18 cellular contexts compared by ENCODE assay signal in the genomic region with DNA sequence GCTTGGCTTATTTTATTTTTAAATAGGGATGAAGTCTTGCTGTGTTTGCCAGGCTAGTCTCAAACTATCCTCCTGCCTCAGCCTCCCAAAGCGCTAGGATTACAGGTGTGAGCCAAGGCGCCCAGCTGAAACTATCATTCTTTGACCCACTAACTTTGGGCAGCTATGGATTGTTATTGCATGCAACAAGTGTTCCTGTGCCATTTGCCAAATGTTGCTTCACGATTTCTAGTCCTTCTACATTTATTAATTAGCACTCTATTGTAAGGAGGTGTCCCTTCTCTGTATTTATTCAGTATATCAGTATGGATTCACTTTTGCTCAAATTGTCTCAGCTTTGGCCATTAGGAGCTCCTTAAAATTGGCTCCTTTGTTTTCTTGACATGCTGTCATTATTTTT. TPM values are rescaled to one million over a fixed set of nuclear protein-coding genes. Genes with fewer than 3 reads are reported as not detected.
DNase-seq lines count a peak whose midpoint lies in the region; ATAC-seq and TF ChIP-seq lines count a peak whose summit lies in the region.
"Had no signal": no experiment of that assay in that cellular context is flagged by ENCODE, and none has a peak within 500 bp of the region (broad histone marks: within the 10 kb centered on the region; RNA-seq: fewer than 3 reads in every experiment).

No MANE protein-coding gene starts in this region.

- TF ChIP-seq EP300 in neural cell (conservative IDR thresholded peaks at IDR 0.05; ENCODE audit: poor library complexity, severe bottlenecking): no peak

- no peak overlapping the region for H3K4me2 ChIP-seq in neural cell (ENCODE audit: low read length)

- DNase-seq in activated naive CD4-positive, alpha-beta T cell treated with anti-CD3 and anti-CD28 coated beads, Interleukin-2, amount 10 ng/mL, durations not matched to agents 7 days and 5 days: no peak
- no peak for DNase-seq in activated naive CD4-positive, alpha-beta T cell treated with anti-CD3 and anti-CD28 coated beads for 36 hours
- no peak for DNase-seq in activated T-helper 1 cell treated with anti-CD3 and anti-CD28 coated beads, Interleukin-12 subunit alpha, Interleukin-12 subunit beta, Interleukin-2, Interleukin-4 antibody, amounts not matched to agents 30 ng/mL and 10 ng/mL and 1 ng/mL, durations not matched to agents 14 hours and 24 hours and 36 hours (ENCODE audit: low spot score)
- DNase-seq in stimulated activated naive B cell treated with anti-CD40 and anti-IgM and Interleukin-4, amounts not matched to agents 10 μg/mL and 1 μg/mL and 100 μg/mL, for 72 hours: no peak
- no peak for DNase-seq in activated CD4-positive, alpha-beta memory T cell treated with anti-CD3 and anti-CD28 coated beads, Interleukin-2, amount 10 ng/mL, durations not matched to agents 7 days and 5 days
- DNase-seq in natural killer cell: no peak
- DNase-seq in NCI-H2171 (lab: John Stamatoyannopoulos, UW): no peak
- DNase-seq: ACHN; BE2C; C1 segment of cervical spinal cord; Caco-2; CD4-positive, CD25-positive, alpha-beta regulatory T cell; CD8-positive, alpha-beta memory T cell; GOT3; H7 had no signal

- H3K36me3 ChIP-seq in neural cell (ENCODE audit: insufficient read depth, low read length): no peaks in the 10 kb centered on the region

- no peaks in the 10 kb centered on the region for H3K27me3 ChIP-seq in neural cell (ENCODE audit: insufficient read depth, low read depth, low read length)
- H3K27me3 ChIP-seq: BE2C had no signal

- ATAC-seq in stimulated activated naive B cell treated with anti-CD40 and anti-IgM and Interleukin-4, amounts not matched to agents 10 μg/mL and 1 μg/mL and 100 μg/mL, for 72 hours (replicated peaks): no peak
- ATAC-seq in natural killer cell: no peak
- ATAC-seq: HCT116 had no signal

- H3K9me2 ChIP-seq in neural cell (ENCODE audit: insufficient read depth, low read length): no peaks in the 10 kb centered on the region

- POLR2A ChIA-PET in activated CD4-positive, alpha-beta memory T cell treated with anti-CD3 and anti-CD28 coated beads, Interleukin-2, amount 10 ng/mL, durations not matched to agents 7 days and 5 days (lab: Charles Lee): interaction anchor here (1.2 to 4.4 kb wide), 2 partner anchors 37 to 80 kb away, joined by 3 to 18 read pairs; partner anchors contain the start of gene YTHDF2

- H3K4me1 Mint-ChIP-seq in activated naive CD4-positive, alpha-beta T cell treated with anti-CD3 and anti-CD28 coated beads, Interleukin-2, amount 10 ng/mL, durations not matched to agents 7 days and 5 days: peaks cover 15% of the 10 kb centered on the region
- peaks cover 7% of the 10 kb centered on the region for H3K4me1 Mint-ChIP-seq in activated naive CD4-positive, alpha-beta T cell treated with anti-CD3 and anti-CD28 coated beads for 36 hours (ENCODE audit: low read depth)
- H3K4me1 Mint-ChIP-seq in activated T-helper 1 cell treated with anti-CD3 and anti-CD28 coated beads, Interleukin-12 subunit alpha, Interleukin-12 subunit beta, Interleukin-2, Interleukin-4 antibody, amounts not matched to agents 30 ng/mL and 10 ng/mL and 1 ng/mL, durations not matched to agents 14 hours and 24 hours and 36 hours (ENCODE audit: low read depth): peaks cover 5% of the 10 kb centered on the region
- H3K4me1 Mint-ChIP-seq in stimulated activated naive B cell treated with anti-CD40 and anti-IgM and Interleukin-4, amounts not matched to agents 10 μg/mL and 1 μg/mL and 100 μg/mL, for 72 hours: peaks cover 0 to 6% of the 10 kb centered on the region in 2 donors
- H3K4me1 Mint-ChIP-seq in activated CD4-positive, alpha-beta memory T cell treated with anti-CD3 and anti-CD28 coated beads, Interleukin-2, amount 10 ng/mL, durations not matched to agents 7 days and 5 days: peaks cover 12% of the 10 kb centered on the region
- peaks cover 10% of the 10 kb centered on the region in 2 donors for H3K4me1 Mint-ChIP-seq in natural killer cell

- H3K4me3 Mint-ChIP-seq in activated naive CD4-positive, alpha-beta T cell treated with anti-CD3 and anti-CD28 coated beads, Interleukin-2, amount 10 ng/mL, durations not matched to agents 7 days and 5 days: no peak overlapping the region
- no peak overlapping the region for H3K4me3 Mint-ChIP-seq in activated naive CD4-positive, alpha-beta T cell treated with anti-CD3 and anti-CD28 coated beads for 36 hours
- H3K4me3 Mint-ChIP-seq in activated T-helper 1 cell treated with anti-CD3 and anti-CD28 coated beads, Interleukin-12 subunit alpha, Interleukin-12 subunit beta, Interleukin-2, Interleukin-4 antibody, amounts not matched to agents 30 ng/mL and 10 ng/mL and 1 ng/mL, durations not matched to agents 14 hours and 24 hours and 36 hours: peak overlapping the region; percentile 30
- no peak overlapping the region for H3K4me3 Mint-ChIP-seq in stimulated activated naive B cell treated with anti-CD40 and anti-IgM and Interleukin-4, amounts not matched to agents 10 μg/mL and 1 μg/mL and 100 μg/mL, for 72 hours
- no peak overlapping the region for H3K4me3 Mint-ChIP-seq in activated CD4-positive, alpha-beta memory T cell treated with anti-CD3 and anti-CD28 coated beads, Interleukin-2, amount 10 ng/mL, durations not matched to agents 7 days and 5 days
- H3K4me3 Mint-ChIP-seq in natural killer cell: no peak overlapping the region

- H3K27me3 Mint-ChIP-seq in activated naive CD4-positive, alpha-beta T cell treated with anti-CD3 and anti-CD28 coated beads, Interleukin-2, amount 10 ng/mL, durations not matched to agents 7 days and 5 days: peaks cover 3% of the 10 kb centered on the region
- H3K27me3 Mint-ChIP-seq in activated naive CD4-positive, alpha-beta T cell treated with anti-CD3 and anti-CD28 coated beads for 36 hours (ENCODE audit: low read depth): no peaks in the 10 kb centered on the region
- no peaks in the 10 kb centered on the region for H3K27me3 Mint-ChIP-seq in activated T-helper 1 cell treated with anti-CD3 and anti-CD28 coated beads, Interleukin-12 subunit alpha, Interleukin-12 subunit beta, Interleukin-2, Interleukin-4 antibody, amounts not matched to agents 30 ng/mL and 10 ng/mL and 1 ng/mL, durations not matched to agents 14 hours and 24 hours and 36 hours (ENCODE audit: insufficient read depth)
- H3K27me3 Mint-ChIP-seq in stimulated activated naive B cell treated with anti-CD40 and anti-IgM and Interleukin-4, amounts not matched to agents 10 μg/mL and 1 μg/mL and 100 μg/mL, for 72 hours: no peaks in the 10 kb centered on the region
- no peaks in the 10 kb centered on the region for H3K27me3 Mint-ChIP-seq in activated CD4-positive, alpha-beta memory T cell treated with anti-CD3 and anti-CD28 coated beads, Interleukin-2, amount 10 ng/mL, durations not matched to agents 7 days and 5 days
- H3K27me3 Mint-ChIP-seq in natural killer cell (ENCODE audit: low read depth in 2 of 2): no peaks in the 10 kb centered on the region
- H3K27me3 Mint-ChIP-seq: CD4-positive, CD25-positive, alpha-beta regulatory T cell; CD8-positive, alpha-beta memory T cell had no signal

- peaks cover 9% of the 10 kb centered on the region for H3K79me2 ChIP-seq in neural cell (replicated peaks; ENCODE audit: insufficient read depth, low read length)

- CTCF ChIA-PET in activated naive CD4-positive, alpha-beta T cell treated with anti-CD3 and anti-CD28 coated beads, Interleukin-2, amount 10 ng/mL, durations not matched to agents 7 days and 5 days (lab: Charles Lee): interaction anchor here (3.6 kb wide), 1 partner anchor 12 kb away, joined by 22 read pairs; no protein-coding TSS in a partner anchor
- CTCF ChIA-PET in activated naive CD4-positive, alpha-beta T cell treated with anti-CD3 and anti-CD28 coated beads for 36 hours (lab: Charles Lee): no interaction called here
- CTCF ChIA-PET in activated CD4-positive, alpha-beta memory T cell treated with anti-CD3 and anti-CD28 coated beads, Interleukin-2, amount 10 ng/mL, durations not matched to agents 7 days and 5 days (lab: Charles Lee): interaction anchor here (1.0 kb wide), 1 partner anchor 10 kb away, joined by 3 read pairs; no protein-coding TSS in a partner anchor

- intact Hi-C loops in activated naive CD4-positive, alpha-beta T cell treated with anti-CD3 and anti-CD28 coated beads for 36 hours (cut with micrococcal nuclease): no loop called here
- intact Hi-C loops in activated T-helper 1 cell treated with anti-CD3 and anti-CD28 coated beads, Interleukin-12 subunit alpha, Interleukin-12 subunit beta, Interleukin-2, Interleukin-4 antibody, amounts not matched to agents 30 ng/mL and 10 ng/mL and 1 ng/mL, durations not matched to agents 14 hours and 24 hours and 36 hours (cut with micrococcal nuclease): no loop called here
- intact Hi-C loops in natural killer cell (cut with micrococcal nuclease): no loop called here

- no peak for TF ChIP-seq CTCF in neural cell (IDR thresholded peaks at IDR 0.05; ENCODE audit: poor library complexity, severe bottlenecking)
- TF ChIP-seq CTCF in natural killer cell (IDR thresholded peaks at IDR 0.05): no peak

- no peaks in the 10 kb centered on the region for H3F3A ChIP-seq in neural cell (ENCODE audit: insufficient read depth, low read length, poor library complexity, severe bottlenecking)

- no peak overlapping the region for H3K4me3 ChIP-seq in neural cell (ENCODE audit: low read length)

- H4K20me1 ChIP-seq in neural cell (ENCODE audit: insufficient read depth): no peaks in the 10 kb centered on the region

- H3K9ac ChIP-seq in neural cell (ENCODE audit: low read length): no peak overlapping the region

- TF ChIP-seq RAD21 in neural cell (conservative IDR thresholded peaks at IDR 0.05): no peak

- no peak overlapping the region for H2AFZ ChIP-seq in neural cell (ENCODE audit: low read depth, low read length)

- H3K9me3 ChIP-seq in neural cell (ENCODE audit: low read length): no peaks in the 10 kb centered on the region
- H3K9me3 ChIP-seq: BE2C, Caco-2 had no signal

- H3K36me3 Mint-ChIP-seq in activated naive CD4-positive, alpha-beta T cell treated with anti-CD3 and anti-CD28 coated beads, Interleukin-2, amount 10 ng/mL, durations not matched to agents 7 days and 5 days: peaks cover 15% of the 10 kb centered on the region
- peaks cover 15% of the 10 kb centered on the region for H3K36me3 Mint-ChIP-seq in activated naive CD4-positive, alpha-beta T cell treated with anti-CD3 and anti-CD28 coated beads for 36 hours (ENCODE audit: low read depth)
- H3K36me3 Mint-ChIP-seq in activated T-helper 1 cell treated with anti-CD3 and anti-CD28 coated beads, Interleukin-12 subunit alpha, Interleukin-12 subunit beta, Interleukin-2, Interleukin-4 antibody, amounts not matched to agents 30 ng/mL and 10 ng/mL and 1 ng/mL, durations not matched to agents 14 hours and 24 hours and 36 hours (ENCODE audit: low read depth): peaks cover 17% of the 10 kb centered on the region
- H3K36me3 Mint-ChIP-seq in stimulated activated naive B cell treated with anti-CD40 and anti-IgM and Interleukin-4, amounts not matched to agents 10 μg/mL and 1 μg/mL and 100 μg/mL, for 72 hours: peaks cover 16 to 22% of the 10 kb centered on the region in 2 donors
- peaks cover 29% of the 10 kb centered on the region for H3K36me3 Mint-ChIP-seq in activated CD4-positive, alpha-beta memory T cell treated with anti-CD3 and anti-CD28 coated beads, Interleukin-2, amount 10 ng/mL, durations not matched to agents 7 days and 5 days (ENCODE audit: low read depth)
- peaks cover 7% of the 10 kb centered on the region for H3K36me3 Mint-ChIP-seq in natural killer cell

- H3K9me3 Mint-ChIP-seq in activated naive CD4-positive, alpha-beta T cell treated with anti-CD3 and anti-CD28 coated beads, Interleukin-2, amount 10 ng/mL, durations not matched to agents 7 days and 5 days: no peaks in the 10 kb centered on the region
- H3K9me3 Mint-ChIP-seq in activated naive CD4-positive, alpha-beta T cell treated with anti-CD3 and anti-CD28 coated beads for 36 hours: no peaks in the 10 kb centered on the region
- H3K9me3 Mint-ChIP-seq in activated T-helper 1 cell treated with anti-CD3 and anti-CD28 coated beads, Interleukin-12 subunit alpha, Interleukin-12 subunit beta, Interleukin-2, Interleukin-4 antibody, amounts not matched to agents 30 ng/mL and 10 ng/mL and 1 ng/mL, durations not matched to agents 14 hours and 24 hours and 36 hours: no peaks in the 10 kb centered on the region
- H3K9me3 Mint-ChIP-seq in stimulated activated naive B cell treated with anti-CD40 and anti-IgM and Interleukin-4, amounts not matched to agents 10 μg/mL and 1 μg/mL and 100 μg/mL, for 72 hours: no peaks in the 10 kb centered on the region
- no peaks in the 10 kb centered on the region for H3K9me3 Mint-ChIP-seq in activated CD4-positive, alpha-beta memory T cell treated with anti-CD3 and anti-CD28 coated beads, Interleukin-2, amount 10 ng/mL, durations not matched to agents 7 days and 5 days
- H3K9me3 Mint-ChIP-seq in natural killer cell: no peaks in the 10 kb centered on the region
- H3K9me3 Mint-ChIP-seq: CD4-positive, CD25-positive, alpha-beta regulatory T cell; CD8-positive, alpha-beta memory T cell had no signal

- H3K27ac ChIP-seq in neural cell (ENCODE audit: low read length): no peak overlapping the region
- H3K27ac ChIP-seq: HL-60 had no signal

- peak overlapping the region; percentile 14 for H3K27ac Mint-ChIP-seq in activated naive CD4-positive, alpha-beta T cell treated with anti-CD3 and anti-CD28 coated beads, Interleukin-2, amount 10 ng/mL, durations not matched to agents 7 days and 5 days
- H3K27ac Mint-ChIP-seq in activated naive CD4-positive, alpha-beta T cell treated with anti-CD3 and anti-CD28 coated beads for 36 hours: no peak overlapping the region
- no peak overlapping the region for H3K27ac Mint-ChIP-seq in activated T-helper 1 cell treated with anti-CD3 and anti-CD28 coated beads, Interleukin-12 subunit alpha, Interleukin-12 subunit beta, Interleukin-2, Interleukin-4 antibody, amounts not matched to agents 30 ng/mL and 10 ng/mL and 1 ng/mL, durations not matched to agents 14 hours and 24 hours and 36 hours
- H3K27ac Mint-ChIP-seq in stimulated activated naive B cell treated with anti-CD40 and anti-IgM and Interleukin-4, amounts not matched to agents 10 μg/mL and 1 μg/mL and 100 μg/mL, for 72 hours: peak overlapping the region; percentile 25
- H3K27ac Mint-ChIP-seq in activated CD4-positive, alpha-beta memory T cell treated with anti-CD3 and anti-CD28 coated beads, Interleukin-2, amount 10 ng/mL, durations not matched to agents 7 days and 5 days: no peak overlapping the region
- H3K27ac Mint-ChIP-seq in natural killer cell: peak overlapping the region in 1 of 2 donors; percentile 31

RNA-seq across cellular contexts. Expression of gene YTHDF2, which starts 36.4 kb away (rescaled TPM):
- 10 to 100 TPM; 64.9 to 66.1 TPM for total RNA-seq in activated naive CD4-positive, alpha-beta T cell treated with anti-CD3 and anti-CD28 coated beads for 36 hours
- 91.7 and 94.9 TPM in 2 replicates for total RNA-seq in activated T-helper 1 cell treated with anti-CD3 and anti-CD28 coated beads, Interleukin-12 subunit alpha, Interleukin-12 subunit beta, Interleukin-2, Interleukin-4 antibody, amounts not matched to agents 30 ng/mL and 10 ng/mL and 1 ng/mL, durations not matched to agents 14 hours and 24 hours and 36 hours
- polyA plus RNA-seq in neural cell: 78.4 and 90.2 TPM in 2 replicates
- polyA minus RNA-seq in neural cell: 158 and 162 TPM in 2 replicates
- 10 to 100 TPM; 69.9 to 70.9 TPM for total RNA-seq in activated CD4-positive, alpha-beta memory T cell treated with anti-CD3 and anti-CD28 coated beads, Interleukin-2, amount 10 ng/mL, durations not matched to agents 7 days and 5 days
- total RNA-seq in natural killer cell: 10 to 100 TPM; 78.9 to 98.3 (median 97.9) TPM

RNA-seq across cellular contexts. Expression of gene OPRD1, which starts 38.9 kb away (rescaled TPM):
- total RNA-seq in activated naive CD4-positive, alpha-beta T cell treated with anti-CD3 and anti-CD28 coated beads for 36 hours: not detected
- 0.05 TPM in 1 of 2 replicates, not detected in the other for total RNA-seq in activated T-helper 1 cell treated with anti-CD3 and anti-CD28 coated beads, Interleukin-12 subunit alpha, Interleukin-12 subunit beta, Interleukin-2, Interleukin-4 antibody, amounts not matched to agents 30 ng/mL and 10 ng/mL and 1 ng/mL, durations not matched to agents 14 hours and 24 hours and 36 hours
- polyA plus RNA-seq in neural cell: 0.09 TPM in 1 of 2 replicates, not detected in the other
- 0.12 and 0.24 TPM in 2 replicates for polyA minus RNA-seq in neural cell
- not detected for total RNA-seq in activated CD4-positive, alpha-beta memory T cell treated with anti-CD3 and anti-CD28 coated beads, Interleukin-2, amount 10 ng/mL, durations not matched to agents 7 days and 5 days
- total RNA-seq in natural killer cell: not detected
- total RNA-seq: CD4-positive, CD25-positive, alpha-beta regulatory T cell; CD8-positive, alpha-beta memory T cell had no signal

Comparison
In these comparisons a context has a peak if more than half of its experiments do, and no peak if none do; other contexts are left out.
1. H3K27ac Mint-ChIP-seq: peak in activated naive CD4-positive, alpha-beta T cell treated with anti-CD3 and anti-CD28 coated beads, Interleukin-2, amount 10 ng/mL, durations not matched to agents 7 days and 5 days (single experiment) and stimulated activated naive B cell treated with anti-CD40 and anti-IgM and Interleukin-4, amounts not matched to agents 10 μg/mL and 1 μg/mL and 100 μg/mL, for 72 hours (single experiment); none in activated naive CD4-positive, alpha-beta T cell treated with anti-CD3 and anti-CD28 coated beads for 36 hours (single experiment), activated T-helper 1 cell treated with anti-CD3 and anti-CD28 coated beads, Interleukin-12 subunit alpha, Interleukin-12 subunit beta, Interleukin-2, Interleukin-4 antibody, amounts not matched to agents 30 ng/mL and 10 ng/mL and 1 ng/mL, durations not matched to agents 14 hours and 24 hours and 36 hours (single experiment) and activated CD4-positive, alpha-beta memory T cell treated with anti-CD3 and anti-CD28 coated beads, Interleukin-2, amount 10 ng/mL, durations not matched to agents 7 days and 5 days (single experiment).